8 cellular contexts compared by ENCODE assay signal in the genomic region with DNA sequence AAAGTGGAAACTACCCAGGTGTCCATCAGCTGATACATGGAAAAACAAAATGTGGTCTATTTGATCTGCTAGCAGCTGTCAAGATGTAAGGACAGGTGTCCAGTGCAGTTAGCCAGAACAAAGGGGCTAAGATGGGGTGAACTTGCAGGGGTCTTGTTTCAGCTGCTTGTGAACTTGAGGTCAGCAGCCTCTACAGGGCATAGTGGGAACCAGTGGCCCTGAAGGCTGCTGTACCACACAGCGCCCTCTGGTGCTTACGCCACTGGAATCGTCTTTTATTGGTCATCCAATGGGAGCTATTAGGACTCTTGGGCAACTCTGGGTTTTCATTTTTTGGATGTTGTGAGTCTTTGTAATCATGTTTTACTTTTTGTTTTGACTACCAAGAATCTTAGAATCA.
DNase-seq lines count a peak whose midpoint lies in the region; ATAC-seq, FAIRE-seq and TF ChIP-seq lines count a peak whose summit lies in the region.

No MANE protein-coding gene starts in this region.

- CTCF ChIA-PET in MCF 10A (lab: Yijun Ruan, JAX): interaction anchor here (1.4 kb wide), 2 partner anchors 9 to 176 kb away, joined by 4 to 8 read pairs; no protein-coding TSS in a partner anchor

- H3K27ac ChIP-seq in breast epithelium (no peak overlapping the region), pancreas (no peak overlapping the region)

- H3K9me3 ChIP-seq in breast epithelium (no peaks in the 10 kb centered on the region), pancreas (no peaks in the 10 kb centered on the region)

- TF ChIP-seq POLR2A in breast epithelium (IDR thresholded peaks at IDR 0.05) (no peak), erythroblast (IDR thresholded peaks at IDR 0.05; ENCODE audit: low read length) (no peak)

- DNase-seq in MCF 10A (ENCODE audit: unreplicated experiment): peak; percentile 37
- DNase-seq in breast epithelium (ENCODE audit: low spot score in 2 of 2): no peak
- DNase-seq in RCC 7860 (ENCODE audit: low spot score): peak; percentile 31
- peak; percentile 54 to 67 for DNase-seq in erythroblast (lab: John Stamatoyannopoulos, UW)
- peak in 4 of 6 donors; percentile 19 to 75 (median 63) for DNase-seq in pancreas
- no peak for DNase-seq in effector CD8-positive, alpha-beta T cell (lab: John Stamatoyannopoulos, UW)
- DNase-seq in stimulated activated naive CD4-positive, alpha-beta T cell treated with Interleukin-2 at 50 U/mL for 16 hours (lab: John Stamatoyannopoulos, UW): no peak
- DNase-seq in GM19239 (ENCODE audit: insufficient read length, low spot score): no peak

- intact Hi-C loops in MCF 10A (cut with micrococcal nuclease): no loop called here
- intact Hi-C loops in breast epithelium (cut with DNase I; ENCODE audit: low total_unique reads): no loop called here
- intact Hi-C loops in pancreas (cut with DNase I): no loop called here

- no peaks in the 10 kb centered on the region for H3K36me3 ChIP-seq in breast epithelium
- H3K36me3 ChIP-seq in pancreas: no peaks in the 10 kb centered on the region

- peaks cover 16% of the 10 kb centered on the region for H3K4me1 Mint-ChIP-seq in MCF 10A (ENCODE audit: insufficient read depth, unreplicated experiment)

- H3K27me3 ChIP-seq in breast epithelium (no peaks in the 10 kb centered on the region), pancreas (no peaks in the 10 kb centered on the region)

- H3K4me1 ChIP-seq in breast epithelium (peaks cover 8 to 9% of the 10 kb centered on the region in 2 donors), pancreas (no peaks in the 10 kb centered on the region)

- no peaks in the 10 kb centered on the region for H3K36me3 Mint-ChIP-seq in MCF 10A (ENCODE audit: insufficient read depth, unreplicated experiment)

- H3K4me3 ChIP-seq in breast epithelium: no peak overlapping the region
- H3K4me3 ChIP-seq in pancreas: no peak overlapping the region

- BruUV-seq in MCF 10A (replicated peaks; lab: Mats Ljungman, UMichigan): no TSS peak

- H3K9me3 Mint-ChIP-seq in MCF 10A (ENCODE audit: unreplicated experiment): no peaks in the 10 kb centered on the region

- H3K27ac Mint-ChIP-seq in MCF 10A (ENCODE audit: low read depth, unreplicated experiment): no peak overlapping the region

- no peaks in the 10 kb centered on the region for H3K27me3 Mint-ChIP-seq in MCF 10A (ENCODE audit: insufficient read depth, unreplicated experiment)

- peak in 3 of 4 donors; percentile 51 to 86 (median 79) for ATAC-seq in pancreas

- TF ChIP-seq CTCF in MCF 10A (IDR thresholded peaks at IDR 0.05; ENCODE audit: unreplicated experiment) (no peak), breast epithelium (IDR thresholded peaks at IDR 0.05) (no peak), pancreas (IDR thresholded peaks at IDR 0.05) (peak; percentile 19 to 38 (median 22))

- WGBS in pancreas, 2 donors: 38 to 46% methylated on average over 3 of the region's 3 CpGs

- H3K4me3 Mint-ChIP-seq in MCF 10A (ENCODE audit: unreplicated experiment): no peak overlapping the region

- POLR2A ChIA-PET in MCF 10A (lab: Yijun Ruan, JAX): no interaction called here

- FAIRE-seq in RCC 7860 (lab: Jason Lieb, UNC) (no peak), pancreas (lab: Jason Lieb, UNC) (no peak), GM19239 (lab: Jason Lieb, UNC) (no peak)

Comparison
In these comparisons a context has a peak if more than half of its experiments do, and no peak if none do; other contexts are left out.
1. DNase-seq: peak in MCF 10A (single experiment), RCC 7860 (single experiment), erythroblast (2 of 2) and pancreas (4 of 6); none in breast epithelium (0 of 2), effector CD8-positive, alpha-beta T cell (single experiment), stimulated activated naive CD4-positive, alpha-beta T cell treated with Interleukin-2 at 50 U/mL for 16 hours (single experiment) and GM19239 (single experiment).
2. CTCF ChIP-seq: peak in pancreas (4 of 4); none in MCF 10A (single experiment) and breast epithelium (0 of 3).